Comparison of ENCODE assay signal across 10 cellular contexts in the genomic region with DNA sequence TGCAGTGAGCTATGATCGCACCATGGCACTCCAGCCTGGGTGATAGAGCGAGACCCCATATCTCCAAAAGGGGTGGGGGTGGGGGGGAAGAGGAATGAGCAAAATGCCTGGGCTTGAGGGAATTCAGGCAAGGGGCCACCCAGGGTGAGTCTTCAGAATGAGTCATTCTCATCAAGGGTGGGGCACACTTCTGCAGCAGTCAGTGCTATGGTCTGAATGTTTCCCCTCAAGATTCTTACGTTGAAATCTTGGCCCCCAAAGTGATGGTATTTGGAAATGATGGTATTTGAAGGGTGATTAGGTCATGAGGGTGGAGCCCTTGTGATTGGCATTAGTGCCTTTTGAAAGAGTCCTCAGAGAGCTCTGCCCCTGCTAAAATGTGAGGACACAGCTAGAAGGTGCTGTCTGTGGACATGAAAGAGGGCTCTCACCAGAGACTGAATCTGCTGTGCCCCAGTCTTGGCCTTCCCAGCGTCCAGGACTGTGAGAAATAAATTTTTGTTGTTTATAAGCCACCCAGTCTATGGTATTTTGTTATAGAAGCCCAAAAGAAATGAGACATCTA.
DNase-seq lines count a peak whose midpoint lies in the region; ATAC-seq and TF ChIP-seq lines count a peak whose summit lies in the region.
"Had no signal": no experiment of that assay in that cellular context is flagged by ENCODE, and none has a peak within 500 bp of the region (broad histone marks: within the 10 kb centered on the region; RNA-seq: fewer than 3 reads in every experiment).

No MANE protein-coding gene starts in this region.

- no peaks in the 10 kb centered on the region for H3F3A ChIP-seq in smooth muscle cell (ENCODE audit: low read depth)

- H3K9ac ChIP-seq in smooth muscle cell (ENCODE audit: low read depth): no peak overlapping the region

- H4K20me1 ChIP-seq in smooth muscle cell (ENCODE audit: low read depth): no peaks in the 10 kb centered on the region

- H3K27me3 ChIP-seq in esophagus squamous epithelium (peaks cover 0 to 24% (median 0%) of the 10 kb centered on the region in 4 donors), smooth muscle cell (ENCODE audit: low read depth) (peaks cover 14% of the 10 kb centered on the region)
- H3K27me3 ChIP-seq: Peyer's patch had no signal

- H3K27ac ChIP-seq in esophagus squamous epithelium: peak overlapping the region in 3 of 4 donors; percentile 13 to 36 (median 28)
- peak overlapping the region; percentile 28 for H3K27ac ChIP-seq in smooth muscle cell (ENCODE audit: low read depth)
- H3K27ac ChIP-seq: Peyer's patch, prostate gland had no signal

- no peak overlapping the region for H3K4me2 ChIP-seq in smooth muscle cell

- no peak overlapping the region for H3K27ac Mint-ChIP-seq in activated naive CD4-positive, alpha-beta T cell treated with anti-CD3 and anti-CD28 coated beads, Interleukin-2, amount 10 ng/mL, durations not matched to agents 7 days and 5 days
- H3K27ac Mint-ChIP-seq: activated naive CD8-positive, alpha-beta T cell had no signal

- H2AFZ ChIP-seq in smooth muscle cell (ENCODE audit: low read depth): no peak overlapping the region

- H3K9me3 Mint-ChIP-seq in activated naive CD4-positive, alpha-beta T cell treated with anti-CD3 and anti-CD28 coated beads, Interleukin-2, amount 10 ng/mL, durations not matched to agents 7 days and 5 days: no peaks in the 10 kb centered on the region

- no peaks in the 10 kb centered on the region for H3K36me3 Mint-ChIP-seq in activated naive CD4-positive, alpha-beta T cell treated with anti-CD3 and anti-CD28 coated beads, Interleukin-2, amount 10 ng/mL, durations not matched to agents 7 days and 5 days
- H3K36me3 Mint-ChIP-seq: activated naive CD8-positive, alpha-beta T cell had no signal

- CTCF ChIA-PET in activated naive CD4-positive, alpha-beta T cell treated with anti-CD3 and anti-CD28 coated beads, Interleukin-2, amount 10 ng/mL, durations not matched to agents 7 days and 5 days (lab: Charles Lee): no interaction called here

- H3K4me3 ChIP-seq in esophagus squamous epithelium (no peak overlapping the region), smooth muscle cell (no peak overlapping the region)
- H3K4me3 ChIP-seq: Peyer's patch, prostate gland had no signal

- no peaks in the 10 kb centered on the region for H3K9me3 ChIP-seq in esophagus squamous epithelium
- no peaks in the 10 kb centered on the region for H3K9me3 ChIP-seq in smooth muscle cell (replicated peaks; ENCODE audit: low read depth)
- H3K9me3 ChIP-seq: Peyer's patch, prostate gland had no signal

- peaks cover 24% of the 10 kb centered on the region for H3K27me3 Mint-ChIP-seq in activated naive CD4-positive, alpha-beta T cell treated with anti-CD3 and anti-CD28 coated beads, Interleukin-2, amount 10 ng/mL, durations not matched to agents 7 days and 5 days

- H3K36me3 ChIP-seq in esophagus squamous epithelium: no peaks in the 10 kb centered on the region
- no peaks in the 10 kb centered on the region for H3K36me3 ChIP-seq in smooth muscle cell (ENCODE audit: low read depth)
- H3K36me3 ChIP-seq: Peyer's patch, prostate gland had no signal

- ATAC-seq in HG03354 (IDR thresholded peaks at IDR 0.05; ENCODE audit: poor library complexity, severe bottlenecking, unreplicated experiment): no peak

- no peaks in the 10 kb centered on the region for H3K79me2 ChIP-seq in smooth muscle cell (ENCODE audit: low read depth)

- peaks cover 0 to 17% (median 5%) of the 10 kb centered on the region in 3 donors for H3K4me1 ChIP-seq in esophagus squamous epithelium
- no peaks in the 10 kb centered on the region for H3K4me1 ChIP-seq in smooth muscle cell (ENCODE audit: low read depth)
- H3K4me1 ChIP-seq: Peyer's patch, prostate gland had no signal

- no peak for TF ChIP-seq POLR2A in esophagus squamous epithelium (IDR thresholded peaks at IDR 0.05)

- DNase-seq in ELR (ENCODE audit: low read depth) (peak; percentile 68), NCI-H226 (peak; percentile 19), esophagus squamous epithelium (lab: John Stamatoyannopoulos, UW) (no peak), smooth muscle cell (lab: John Stamatoyannopoulos, UW; ENCODE audit: unreplicated experiment) (no peak), COLO668 (lab: John Stamatoyannopoulos, UW; ENCODE audit: unreplicated experiment) (no peak)
- DNase-seq in activated naive CD4-positive, alpha-beta T cell treated with anti-CD3 and anti-CD28 coated beads, Interleukin-2, amount 10 ng/mL, durations not matched to agents 7 days and 5 days: no peak
- DNase-seq: Peyer's patch had no signal

- intact Hi-C loops in esophagus squamous epithelium (cut with DNase I): no loop called here

- TF ChIP-seq CTCF in esophagus squamous epithelium (IDR thresholded peaks at IDR 0.05): no peak
- no peak for TF ChIP-seq CTCF in smooth muscle cell (IDR thresholded peaks at IDR 0.05; ENCODE audit: borderline replicate concordance, insufficient read depth, poor library complexity, severe bottlenecking)

- H3K4me1 Mint-ChIP-seq in activated naive CD4-positive, alpha-beta T cell treated with anti-CD3 and anti-CD28 coated beads, Interleukin-2, amount 10 ng/mL, durations not matched to agents 7 days and 5 days: no peaks in the 10 kb centered on the region

- 22 to 53% methylated on average over 1 to 3 of the region's 4 CpGs for WGBS in esophagus squamous epithelium, 2 donors
- 74% methylated on average over 4 of the region's 4 CpGs for WGBS in smooth muscle cell (ENCODE audit: low lambda C conversion rate)

- no peak overlapping the region for H3K4me3 Mint-ChIP-seq in activated naive CD4-positive, alpha-beta T cell treated with anti-CD3 and anti-CD28 coated beads, Interleukin-2, amount 10 ng/mL, durations not matched to agents 7 days and 5 days
- H3K4me3 Mint-ChIP-seq: activated naive CD8-positive, alpha-beta T cell had no signal

Comparison
In these comparisons a context has a peak if more than half of its experiments do, and no peak if none do; other contexts are left out.
1. DNase-seq: peak in ELR (single experiment) and NCI-H226 (single experiment); none in esophagus squamous epithelium (single experiment), smooth muscle cell (single experiment), activated naive CD4-positive, alpha-beta T cell treated with anti-CD3 and anti-CD28 coated beads, Interleukin-2, amount 10 ng/mL, durations not matched to agents 7 days and 5 days (single experiment) and COLO668 (single experiment).